In the genomic region with DNA sequence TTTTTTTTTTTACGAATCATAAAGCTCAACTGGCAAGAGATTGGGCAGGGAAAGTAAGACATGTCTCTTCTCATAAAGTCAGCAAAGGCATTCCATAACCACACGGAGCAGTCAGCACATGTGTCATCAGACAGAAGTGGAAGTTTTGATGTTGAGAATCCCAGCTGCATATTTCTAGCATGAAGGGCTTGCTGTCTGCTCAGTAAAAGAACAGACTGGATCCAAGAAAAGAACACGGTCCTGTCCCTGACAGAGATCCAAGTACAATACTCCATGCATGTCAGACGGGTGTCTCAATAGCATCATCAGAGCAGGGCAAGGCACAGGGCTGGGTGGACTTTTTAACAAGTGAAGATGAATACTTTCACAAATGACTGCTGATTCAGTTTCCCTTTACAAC, we compare ENCODE assay signal across 1 cellular context.
TF ChIP-seq lines count a peak whose summit lies in the region.

No MANE protein-coding gene starts in this region.

TF ChIP-seq in IMR-90, 13 proteins besides CTCF, POLR2A, EP300 and RAD21:
- TF ChIP-seq, protein P1, sequence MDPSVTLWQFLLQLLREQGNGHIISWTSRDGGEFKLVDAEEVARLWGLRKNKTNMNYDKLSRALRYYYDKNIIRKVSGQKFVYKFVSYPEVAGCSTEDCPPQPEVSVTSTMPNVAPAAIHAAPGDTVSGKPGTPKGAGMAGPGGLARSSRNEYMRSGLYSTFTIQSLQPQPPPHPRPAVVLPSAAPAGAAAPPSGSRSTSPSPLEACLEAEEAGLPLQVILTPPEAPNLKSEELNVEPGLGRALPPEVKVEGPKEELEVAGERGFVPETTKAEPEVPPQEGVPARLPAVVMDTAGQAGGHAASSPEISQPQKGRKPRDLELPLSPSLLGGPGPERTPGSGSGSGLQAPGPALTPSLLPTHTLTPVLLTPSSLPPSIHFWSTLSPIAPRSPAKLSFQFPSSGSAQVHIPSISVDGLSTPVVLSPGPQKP (IDR thresholded peaks at IDR 0.05; ENCODE audit: borderline replicate concordance, low read depth, low read length), result no peak
- TF ChIP-seq MAZ (IDR thresholded peaks at IDR 0.05; ENCODE audit: borderline replicate concordance, low read depth, low read length) (no peak), FOS (IDR thresholded peaks at IDR 0.05; ENCODE audit: low read depth, low read length) (peak; percentile 58; the same call in 1 of the 2 replicates), CHD1 (IDR thresholded peaks at IDR 0.05; ENCODE audit: low read depth, low read length) (no peak), CEBPB (IDR thresholded peaks at IDR 0.05; ENCODE audit: low read depth, low read length) (peak; percentile 55; the same call in 1 of the 2 replicates), MXI1 (IDR thresholded peaks at IDR 0.05; ENCODE audit: borderline replicate concordance, low read depth, low read length) (peak; percentile 60; the same call in 1 of the 2 replicates)
